1 cellular context compared by ENCODE assay signal in genomic region chr15:78033864-78034263, GRCh38.
TF ChIP-seq lines count a peak whose summit lies in the region.

No MANE protein-coding gene starts in this region.

TF ChIP-seq in HEK293, 187 proteins besides CTCF, POLR2A, EP300 and RAD21 (continued from another document and continues in another):
- TF ChIP-seq ZNF843 (tag by site-specific recombination; IDR thresholded peaks at IDR 0.05) (peak; percentile 85), SP7 (tag by site-specific recombination; IDR thresholded peaks at IDR 0.05) (peak; percentile 99), ZNF394 (tag by site-specific recombination; IDR thresholded peaks at IDR 0.05; ENCODE audit: borderline replicate concordance) (no peak), ZNF670 (tag by site-specific recombination; IDR thresholded peaks at IDR 0.05; ENCODE audit: low read depth) (no peak), ZFP3 (tag by site-specific recombination; IDR thresholded peaks at IDR 0.05; ENCODE audit: low read depth) (no peak), ZNF571 (tag by site-specific recombination; IDR thresholded peaks at IDR 0.05) (no peak), ZNF433 (tag by site-specific recombination; IDR thresholded peaks at IDR 0.05; ENCODE audit: low read depth) (no peak), KLF17 (tag by site-specific recombination; IDR thresholded peaks at IDR 0.05) (no peak), OSR2 (tag by site-specific recombination; IDR thresholded peaks at IDR 0.05) (peak; percentile 75), ZNF514 (tag by site-specific recombination; IDR thresholded peaks at IDR 0.05) (no peak), ZNF707 (tag by site-specific recombination; IDR thresholded peaks at IDR 0.05) (no peak), TRIM28 (IDR thresholded peaks at IDR 0.05; ENCODE audit: borderline replicate concordance, low read length) (no peak), ZNF366 (tag by site-specific recombination; conservative IDR thresholded peaks at IDR 0.05) (0 out of 2 replicates have a peak, but pooled peaks have one; percentile 23), ZNF510 (tag by site-specific recombination; IDR thresholded peaks at IDR 0.05; ENCODE audit: insufficient replicate concordance) (no peak), ZNF776 (tag by site-specific recombination; IDR thresholded peaks at IDR 0.05; ENCODE audit: borderline replicate concordance) (peak; percentile 72; the same call in 1 of the 2 replicates), SETDB1 (IDR thresholded peaks at IDR 0.05; ENCODE audit: insufficient read length, low read length) (no peak), ZNF184 (tag by site-specific recombination; IDR thresholded peaks at IDR 0.05) (peak; percentile 65; the same call in 1 of the 2 replicates), GLI4 (tag by site-specific recombination; IDR thresholded peaks at IDR 0.05) (no peak), ZNF10 (tag by site-specific recombination; IDR thresholded peaks at IDR 0.05) (no peak), WT1 (tag by site-specific recombination; IDR thresholded peaks at IDR 0.05) (peak; percentile 34; the same call in 1 of the 2 replicates), ZBTB1 (tag by site-specific recombination; IDR thresholded peaks at IDR 0.05) (no peak), SP2 (tag by site-specific recombination; IDR thresholded peaks at IDR 0.05) (no peak), ZNF133 (tag by site-specific recombination; IDR thresholded peaks at IDR 0.05) (peak; percentile 34; the same call in 1 of the 2 replicates), PRDM1 (tag by site-specific recombination; IDR thresholded peaks at IDR 0.05) (0 out of 2 replicates have a peak, but pooled peaks have one; percentile 8), PBX3 (CRISPR knock-in tag; IDR thresholded peaks at IDR 0.05) (no peak), ZBTB8A (tag by site-specific recombination; IDR thresholded peaks at IDR 0.05) (no peak), ZNF473 (tag by site-specific recombination; IDR thresholded peaks at IDR 0.05) (no peak), ZNF114 (tag by site-specific recombination; IDR thresholded peaks at IDR 0.05) (no peak), ZBTB26 (tag by site-specific recombination; optimal IDR thresholded peaks at IDR 0.05) (no peak), ZNF600 (tag by site-specific recombination; IDR thresholded peaks at IDR 0.05) (no peak)
- TF ChIP-seq, protein P1, sequence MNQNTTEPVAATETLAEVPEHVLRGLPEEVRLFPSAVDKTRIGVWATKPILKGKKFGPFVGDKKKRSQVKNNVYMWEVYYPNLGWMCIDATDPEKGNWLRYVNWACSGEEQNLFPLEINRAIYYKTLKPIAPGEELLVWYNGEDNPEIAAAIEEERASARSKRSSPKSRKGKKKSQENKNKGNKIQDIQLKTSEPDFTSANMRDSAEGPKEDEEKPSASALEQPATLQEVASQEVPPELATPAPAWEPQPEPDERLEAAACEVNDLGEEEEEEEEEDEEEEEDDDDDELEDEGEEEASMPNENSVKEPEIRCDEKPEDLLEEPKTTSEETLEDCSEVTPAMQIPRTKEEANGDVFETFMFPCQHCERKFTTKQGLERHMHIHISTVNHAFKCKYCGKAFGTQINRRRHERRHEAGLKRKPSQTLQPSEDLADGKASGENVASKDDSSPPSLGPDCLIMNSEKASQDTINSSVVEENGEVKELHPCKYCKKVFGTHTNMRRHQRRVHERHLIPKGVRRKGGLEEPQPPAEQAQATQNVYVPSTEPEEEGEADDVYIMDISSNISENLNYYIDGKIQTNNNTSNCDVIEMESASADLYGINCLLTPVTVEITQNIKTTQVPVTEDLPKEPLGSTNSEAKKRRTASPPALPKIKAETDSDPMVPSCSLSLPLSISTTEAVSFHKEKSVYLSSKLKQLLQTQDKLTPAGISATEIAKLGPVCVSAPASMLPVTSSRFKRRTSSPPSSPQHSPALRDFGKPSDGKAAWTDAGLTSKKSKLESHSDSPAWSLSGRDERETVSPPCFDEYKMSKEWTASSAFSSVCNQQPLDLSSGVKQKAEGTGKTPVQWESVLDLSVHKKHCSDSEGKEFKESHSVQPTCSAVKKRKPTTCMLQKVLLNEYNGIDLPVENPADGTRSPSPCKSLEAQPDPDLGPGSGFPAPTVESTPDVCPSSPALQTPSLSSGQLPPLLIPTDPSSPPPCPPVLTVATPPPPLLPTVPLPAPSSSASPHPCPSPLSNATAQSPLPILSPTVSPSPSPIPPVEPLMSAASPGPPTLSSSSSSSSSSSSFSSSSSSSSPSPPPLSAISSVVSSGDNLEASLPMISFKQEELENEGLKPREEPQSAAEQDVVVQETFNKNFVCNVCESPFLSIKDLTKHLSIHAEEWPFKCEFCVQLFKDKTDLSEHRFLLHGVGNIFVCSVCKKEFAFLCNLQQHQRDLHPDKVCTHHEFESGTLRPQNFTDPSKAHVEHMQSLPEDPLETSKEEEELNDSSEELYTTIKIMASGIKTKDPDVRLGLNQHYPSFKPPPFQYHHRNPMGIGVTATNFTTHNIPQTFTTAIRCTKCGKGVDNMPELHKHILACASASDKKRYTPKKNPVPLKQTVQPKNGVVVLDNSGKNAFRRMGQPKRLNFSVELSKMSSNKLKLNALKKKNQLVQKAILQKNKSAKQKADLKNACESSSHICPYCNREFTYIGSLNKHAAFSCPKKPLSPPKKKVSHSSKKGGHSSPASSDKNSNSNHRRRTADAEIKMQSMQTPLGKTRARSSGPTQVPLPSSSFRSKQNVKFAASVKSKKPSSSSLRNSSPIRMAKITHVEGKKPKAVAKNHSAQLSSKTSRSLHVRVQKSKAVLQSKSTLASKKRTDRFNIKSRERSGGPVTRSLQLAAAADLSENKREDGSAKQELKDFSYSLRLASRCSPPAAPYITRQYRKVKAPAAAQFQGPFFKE (tag by site-specific recombination; IDR thresholded peaks at IDR 0.05; ENCODE audit: borderline replicate concordance) = no peak
- TF ChIP-seq, protein P2, sequence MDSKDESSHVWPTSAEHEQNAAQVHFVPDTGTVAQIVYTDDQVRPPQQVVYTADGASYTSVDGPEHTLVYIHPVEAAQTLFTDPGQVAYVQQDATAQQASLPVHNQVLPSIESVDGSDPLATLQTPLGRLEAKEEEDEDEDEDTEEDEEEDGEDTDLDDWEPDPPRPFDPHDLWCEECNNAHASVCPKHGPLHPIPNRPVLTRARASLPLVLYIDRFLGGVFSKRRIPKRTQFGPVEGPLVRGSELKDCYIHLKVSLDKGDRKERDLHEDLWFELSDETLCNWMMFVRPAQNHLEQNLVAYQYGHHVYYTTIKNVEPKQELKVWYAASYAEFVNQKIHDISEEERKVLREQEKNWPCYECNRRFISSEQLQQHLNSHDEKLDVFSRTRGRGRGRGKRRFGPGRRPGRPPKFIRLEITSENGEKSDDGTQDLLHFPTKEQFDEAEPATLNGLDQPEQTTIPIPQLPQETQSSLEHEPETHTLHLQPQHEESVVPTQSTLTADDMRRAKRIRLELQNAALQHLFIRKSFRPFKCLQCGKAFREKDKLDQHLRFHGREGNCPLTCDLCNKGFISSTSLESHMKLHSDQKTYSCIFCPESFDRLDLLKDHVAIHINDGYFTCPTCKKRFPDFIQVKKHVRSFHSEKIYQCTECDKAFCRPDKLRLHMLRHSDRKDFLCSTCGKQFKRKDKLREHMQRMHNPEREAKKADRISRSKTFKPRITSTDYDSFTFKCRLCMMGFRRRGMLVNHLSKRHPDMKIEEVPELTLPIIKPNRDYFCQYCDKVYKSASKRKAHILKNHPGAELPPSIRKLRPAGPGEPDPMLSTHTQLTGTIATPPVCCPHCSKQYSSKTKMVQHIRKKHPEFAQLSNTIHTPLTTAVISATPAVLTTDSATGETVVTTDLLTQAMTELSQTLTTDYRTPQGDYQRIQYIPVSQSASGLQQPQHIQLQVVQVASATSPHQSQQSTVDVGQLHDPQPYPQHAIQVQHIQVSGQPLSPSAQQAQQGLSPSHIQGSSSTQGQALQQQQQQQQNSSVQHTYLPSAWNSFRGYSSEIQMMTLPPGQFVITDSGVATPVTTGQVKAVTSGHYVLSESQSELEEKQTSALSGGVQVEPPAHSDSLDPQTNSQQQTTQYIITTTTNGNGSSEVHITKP (tag by site-specific recombination; IDR thresholded peaks at IDR 0.05) = no peak
- TF ChIP-seq, protein P3, sequence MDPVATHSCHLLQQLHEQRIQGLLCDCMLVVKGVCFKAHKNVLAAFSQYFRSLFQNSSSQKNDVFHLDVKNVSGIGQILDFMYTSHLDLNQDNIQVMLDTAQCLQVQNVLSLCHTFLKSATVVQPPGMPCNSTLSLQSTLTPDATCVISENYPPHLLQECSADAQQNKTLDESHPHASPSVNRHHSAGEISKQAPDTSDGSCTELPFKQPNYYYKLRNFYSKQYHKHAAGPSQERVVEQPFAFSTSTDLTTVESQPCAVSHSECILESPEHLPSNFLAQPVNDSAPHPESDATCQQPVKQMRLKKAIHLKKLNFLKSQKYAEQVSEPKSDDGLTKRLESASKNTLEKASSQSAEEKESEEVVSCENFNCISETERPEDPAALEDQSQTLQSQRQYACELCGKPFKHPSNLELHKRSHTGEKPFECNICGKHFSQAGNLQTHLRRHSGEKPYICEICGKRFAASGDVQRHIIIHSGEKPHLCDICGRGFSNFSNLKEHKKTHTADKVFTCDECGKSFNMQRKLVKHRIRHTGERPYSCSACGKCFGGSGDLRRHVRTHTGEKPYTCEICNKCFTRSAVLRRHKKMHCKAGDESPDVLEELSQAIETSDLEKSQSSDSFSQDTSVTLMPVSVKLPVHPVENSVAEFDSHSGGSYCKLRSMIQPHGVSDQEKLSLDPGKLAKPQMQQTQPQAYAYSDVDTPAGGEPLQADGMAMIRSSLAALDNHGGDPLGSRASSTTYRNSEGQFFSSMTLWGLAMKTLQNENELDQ (tag by site-specific recombination; IDR thresholded peaks at IDR 0.05; ENCODE audit: low read depth) = no peak
- TF ChIP-seq, protein P4, sequence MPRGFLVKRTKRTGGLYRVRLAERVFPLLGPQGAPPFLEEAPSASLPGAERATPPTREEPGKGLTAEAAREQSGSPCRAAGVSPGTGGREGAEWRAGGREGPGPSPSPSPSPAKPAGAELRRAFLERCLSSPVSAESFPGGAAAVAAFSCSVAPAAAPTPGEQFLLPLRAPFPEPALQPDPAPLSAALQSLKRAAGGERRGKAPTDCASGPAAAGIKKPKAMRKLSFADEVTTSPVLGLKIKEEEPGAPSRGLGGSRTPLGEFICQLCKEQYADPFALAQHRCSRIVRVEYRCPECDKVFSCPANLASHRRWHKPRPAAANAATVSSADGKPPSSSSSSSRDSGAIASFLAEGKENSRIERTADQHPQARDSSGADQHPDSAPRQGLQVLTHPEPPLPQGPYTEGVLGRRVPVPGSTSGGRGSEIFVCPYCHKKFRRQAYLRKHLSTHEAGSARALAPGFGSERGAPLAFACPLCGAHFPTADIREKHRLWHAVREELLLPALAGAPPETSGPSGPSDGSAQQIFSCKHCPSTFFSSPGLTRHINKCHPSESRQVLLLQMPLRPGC (tag by site-specific recombination; IDR thresholded peaks at IDR 0.05) = peak; percentile 69
- TF ChIP-seq, protein P5, sequence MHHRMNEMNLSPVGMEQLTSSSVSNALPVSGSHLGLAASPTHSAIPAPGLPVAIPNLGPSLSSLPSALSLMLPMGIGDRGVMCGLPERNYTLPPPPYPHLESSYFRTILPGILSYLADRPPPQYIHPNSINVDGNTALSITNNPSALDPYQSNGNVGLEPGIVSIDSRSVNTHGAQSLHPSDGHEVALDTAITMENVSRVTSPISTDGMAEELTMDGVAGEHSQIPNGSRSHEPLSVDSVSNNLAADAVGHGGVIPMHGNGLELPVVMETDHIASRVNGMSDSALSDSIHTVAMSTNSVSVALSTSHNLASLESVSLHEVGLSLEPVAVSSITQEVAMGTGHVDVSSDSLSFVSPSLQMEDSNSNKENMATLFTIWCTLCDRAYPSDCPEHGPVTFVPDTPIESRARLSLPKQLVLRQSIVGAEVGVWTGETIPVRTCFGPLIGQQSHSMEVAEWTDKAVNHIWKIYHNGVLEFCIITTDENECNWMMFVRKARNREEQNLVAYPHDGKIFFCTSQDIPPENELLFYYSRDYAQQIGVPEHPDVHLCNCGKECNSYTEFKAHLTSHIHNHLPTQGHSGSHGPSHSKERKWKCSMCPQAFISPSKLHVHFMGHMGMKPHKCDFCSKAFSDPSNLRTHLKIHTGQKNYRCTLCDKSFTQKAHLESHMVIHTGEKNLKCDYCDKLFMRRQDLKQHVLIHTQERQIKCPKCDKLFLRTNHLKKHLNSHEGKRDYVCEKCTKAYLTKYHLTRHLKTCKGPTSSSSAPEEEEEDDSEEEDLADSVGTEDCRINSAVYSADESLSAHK (tag by site-specific recombination; IDR thresholded peaks at IDR 0.05) = peak; percentile 72
- TF ChIP-seq, protein P6, sequence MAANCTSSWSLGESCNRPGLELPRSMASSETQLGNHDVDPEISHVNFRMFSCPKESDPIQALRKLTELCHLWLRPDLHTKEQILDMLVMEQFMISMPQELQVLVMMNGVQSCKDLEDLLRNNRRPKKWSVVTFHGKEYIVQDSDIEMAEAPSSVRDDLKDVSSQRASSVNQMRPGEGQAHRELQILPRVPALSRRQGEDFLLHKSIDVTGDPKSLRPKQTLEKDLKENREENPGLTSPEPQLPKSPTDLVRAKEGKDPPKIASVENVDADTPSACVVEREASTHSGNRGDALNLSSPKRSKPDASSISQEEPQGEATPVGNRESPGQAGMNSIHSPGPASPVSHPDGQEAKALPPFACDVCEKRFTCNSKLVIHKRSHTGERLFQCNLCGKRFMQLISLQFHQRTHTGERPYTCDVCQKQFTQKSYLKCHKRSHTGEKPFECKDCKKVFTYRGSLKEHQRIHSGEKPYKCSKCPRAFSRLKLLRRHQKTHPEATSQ (tag by site-specific recombination; IDR thresholded peaks at IDR 0.05) = no peak
